Comparison of ENCODE assay signal across 17 cellular contexts in genomic region chr4:76153356-76153755, GRCh38. TPM values are rescaled to one million over a fixed set of nuclear protein-coding genes. Genes with fewer than 3 reads are reported as not detected.
DNase-seq lines count a peak whose midpoint lies in the region; ATAC-seq and TF ChIP-seq lines count a peak whose summit lies in the region.
"Had no signal": no experiment of that assay in that cellular context is flagged by ENCODE, and none has a peak within 500 bp of the region (broad histone marks: within the 10 kb centered on the region; RNA-seq: fewer than 3 reads in every experiment).

No MANE protein-coding gene starts in this region.

- intact Hi-C loops in dorsolateral prefrontal cortex (cut with DNase I), result no loop called here

- no peak for ATAC-seq in HG02571 (IDR thresholded peaks at IDR 0.05; ENCODE audit: unreplicated experiment)
- no peak for ATAC-seq in GM19452 (IDR thresholded peaks at IDR 0.05; ENCODE audit: unreplicated experiment)
- ATAC-seq: HepG2 had no signal

- no peak for DNase-seq in dorsolateral prefrontal cortex
- DNase-seq in substantia nigra (lab: John Stamatoyannopoulos, UW), result no peak
- no peak for DNase-seq in amygdala (lab: John Stamatoyannopoulos, UW)
- DNase-seq in activated gamma-delta T cell treated with Interleukin-2 at 50 U/mL for 16 hours, result no peak
- DNase-seq: ACHN; CD4-positive, CD25-positive, alpha-beta regulatory T cell; DMS153; DMS79 treated with DMSO at 0.1 percent for 48 hours; EL; GOT3; H9 had no signal

- no peaks in the 10 kb centered on the region for H3K4me1 ChIP-seq in HUES48 (ENCODE audit: control insufficient read depth, insufficient read depth, low read length)

- no peak overlapping the region for H3K4me3 ChIP-seq in HUES48 (ENCODE audit: low read depth, low read length)
- peak overlapping the region in 8 of 59 donors; percentile 1 to 29 (median 8) for H3K4me3 ChIP-seq in dorsolateral prefrontal cortex
- H3K4me3 ChIP-seq: BLaER1 treated with 17β-estradiol and CSF1 and Interleukin-3, amounts not matched to agents 10 nM and 100 nM had no signal

- H3K36me3 ChIP-seq in HUES48 (ENCODE audit: control insufficient read depth, insufficient read depth, low read length), result no peaks in the 10 kb centered on the region

- H3K9me3 ChIP-seq in HUES48 (ENCODE audit: control insufficient read depth, insufficient read depth, low read length), result no peaks in the 10 kb centered on the region

- H3K27me3 ChIP-seq in HUES48 (ENCODE audit: control insufficient read depth, insufficient read depth, low read length) (no peaks in the 10 kb centered on the region), dorsolateral prefrontal cortex (no peaks in the 10 kb centered on the region), layer of hippocampus (ENCODE audit: control insufficient read depth, insufficient read depth, low read length) (no peaks in the 10 kb centered on the region)
- H3K27me3 ChIP-seq: BLaER1 treated with 17β-estradiol and CSF1 and Interleukin-3, amounts not matched to agents 10 nM and 100 nM had no signal

- TF ChIP-seq CTCF in dorsolateral prefrontal cortex (IDR thresholded peaks at IDR 0.05 in 54 of 56, conservative IDR thresholded peaks at IDR 0.05 in 2 of 56; ENCODE audit: low read depth in 1 of 56, partially characterized antibody in 56 of 56), result peak in 1 of 56 donors; percentile 11

- H3K9ac ChIP-seq in HUES48 (ENCODE audit: low read depth, low read length), result no peak overlapping the region
- H3K9ac ChIP-seq: BLaER1 treated with 17β-estradiol and CSF1 and Interleukin-3, amounts not matched to agents 10 nM and 100 nM had no signal

- peak overlapping the region; percentile 39 for H3K27ac ChIP-seq in HUES48 (ENCODE audit: low read depth, low read length)
- H3K27ac ChIP-seq in dorsolateral prefrontal cortex, result peak overlapping the region in 57 of 59 donors; percentile 14 to 91 (median 74)
- peak overlapping the region; percentile 56 for H3K27ac ChIP-seq in layer of hippocampus (ENCODE audit: low read depth, low read length)
- H3K27ac ChIP-seq in substantia nigra (ENCODE audit: low read depth, low read length, poor library complexity, severe bottlenecking), result peak overlapping the region; percentile 40
- H3K27ac ChIP-seq: BLaER1 treated with 17β-estradiol and CSF1 and Interleukin-3, amounts not matched to agents 10 nM and 100 nM had no signal

RNA-seq across cellular contexts. Expression of gene NUP54, which starts 5.2 kb away (rescaled TPM):
- 10 to 100 TPM; 26.9 to 65.4 (median 45.4) TPM for total RNA-seq in dorsolateral prefrontal cortex
